In the genomic region with DNA sequence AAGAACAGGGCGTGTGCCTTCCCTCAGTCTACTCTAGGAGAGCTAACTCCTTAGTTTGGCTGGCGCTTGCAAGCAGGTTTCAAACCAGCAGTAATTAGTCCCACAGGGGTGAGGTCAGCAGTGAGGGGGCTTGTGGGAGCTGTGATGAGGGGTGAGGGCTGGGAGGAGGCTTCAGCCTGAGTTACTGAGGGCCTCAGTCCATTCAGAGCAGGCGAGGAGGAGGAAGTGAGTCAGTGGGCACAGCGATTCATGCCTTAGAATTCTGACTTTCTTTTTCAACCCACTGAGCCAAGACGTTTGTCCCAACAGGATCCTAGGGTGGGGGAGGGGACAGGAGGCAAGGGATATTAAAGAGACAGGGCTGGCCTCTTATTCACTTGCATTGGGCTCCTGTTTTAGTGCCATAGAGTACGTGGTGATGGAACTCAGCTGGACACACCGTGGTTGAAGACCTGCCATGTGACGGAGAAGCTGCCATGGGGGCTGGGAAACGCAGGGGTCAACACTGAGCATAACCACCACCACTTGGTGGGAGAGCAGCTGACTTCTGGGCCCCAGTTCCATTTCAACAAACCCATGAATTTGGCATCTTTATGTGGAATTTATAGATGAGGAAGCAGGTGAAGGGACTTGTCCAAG, we compare ENCODE assay signal across 12 cellular contexts. TPM values are rescaled to one million over a fixed set of nuclear protein-coding genes. Genes with fewer than 3 reads are reported as not detected.
DNase-seq lines count a peak whose midpoint lies in the region; ATAC-seq and TF ChIP-seq lines count a peak whose summit lies in the region.
"Had no signal": no experiment of that assay in that cellular context is flagged by ENCODE, and none has a peak within 500 bp of the region (broad histone marks: within the 10 kb centered on the region; RNA-seq: fewer than 3 reads in every experiment).

No MANE protein-coding gene starts in this region.

- CTCF ChIA-PET in activated CD4-positive, alpha-beta memory T cell treated with anti-CD3 and anti-CD28 coated beads for 36 hours (lab: Charles Lee), result interaction anchor here (1.0 to 1.2 kb wide), 2 partner anchors 8 to 9 kb away, joined by 5 to 7 read pairs; partner anchors contain the start of gene ITGA3
- CTCF ChIA-PET in activated CD4-positive, alpha-beta memory T cell treated with anti-CD3 and anti-CD28 coated beads, Interleukin-2, amount 10 ng/mL, durations not matched to agents 7 days and 5 days (lab: Charles Lee), result interaction anchor here (1.5 kb wide), 1 partner anchor 40 kb away, joined by 3 read pairs; no protein-coding TSS in a partner anchor
- CTCF ChIA-PET in RWPE1 (lab: Yijun Ruan, JAX), result interaction anchor here (0.6 to 1.2 kb wide), 3 partner anchors 10 to 21 kb away, joined by 3 to 5 read pairs (median 3); no protein-coding TSS in a partner anchor

- no peak overlapping the region for H3K27ac Mint-ChIP-seq in activated CD4-positive, alpha-beta memory T cell treated with anti-CD3 and anti-CD28 coated beads for 36 hours
- no peak overlapping the region for H3K27ac Mint-ChIP-seq in activated CD4-positive, alpha-beta memory T cell treated with anti-CD3 and anti-CD28 coated beads, Interleukin-2, amount 10 ng/mL, durations not matched to agents 7 days and 5 days
- peak overlapping the region; percentile 51 for H3K27ac Mint-ChIP-seq in stimulated activated effector memory CD8-positive, alpha-beta T cell treated with anti-CD3 and anti-CD28 coated beads, Interleukin-12 subunit alpha, Interleukin-12 subunit beta, amount 100 ng/mL, for 72 hours
- no peak overlapping the region for H3K27ac Mint-ChIP-seq in endothelial cell (ENCODE audit: unreplicated experiment)

- H3K9me3 Mint-ChIP-seq in activated CD4-positive, alpha-beta memory T cell treated with anti-CD3 and anti-CD28 coated beads for 36 hours, result no peaks in the 10 kb centered on the region
- no peaks in the 10 kb centered on the region for H3K9me3 Mint-ChIP-seq in activated CD4-positive, alpha-beta memory T cell treated with anti-CD3 and anti-CD28 coated beads, Interleukin-2, amount 10 ng/mL, durations not matched to agents 7 days and 5 days
- H3K9me3 Mint-ChIP-seq in stimulated activated effector memory CD8-positive, alpha-beta T cell treated with anti-CD3 and anti-CD28 coated beads, Interleukin-12 subunit alpha, Interleukin-12 subunit beta, amount 100 ng/mL, for 72 hours, result no peaks in the 10 kb centered on the region
- no peaks in the 10 kb centered on the region for H3K9me3 Mint-ChIP-seq in endothelial cell (ENCODE audit: unreplicated experiment)

- no peak overlapping the region for H3K4me3 Mint-ChIP-seq in activated CD4-positive, alpha-beta memory T cell treated with anti-CD3 and anti-CD28 coated beads for 36 hours
- no peak overlapping the region for H3K4me3 Mint-ChIP-seq in activated CD4-positive, alpha-beta memory T cell treated with anti-CD3 and anti-CD28 coated beads, Interleukin-2, amount 10 ng/mL, durations not matched to agents 7 days and 5 days
- no peak overlapping the region for H3K4me3 Mint-ChIP-seq in stimulated activated effector memory CD8-positive, alpha-beta T cell treated with anti-CD3 and anti-CD28 coated beads, Interleukin-12 subunit alpha, Interleukin-12 subunit beta, amount 100 ng/mL, for 72 hours
- no peak overlapping the region for H3K4me3 Mint-ChIP-seq in endothelial cell (ENCODE audit: unreplicated experiment)

- ATAC-seq in stimulated activated effector memory CD8-positive, alpha-beta T cell treated with anti-CD3 and anti-CD28 coated beads, Interleukin-12 subunit alpha, Interleukin-12 subunit beta, amount 100 ng/mL, for 72 hours, result peak; percentile 35
- no peak for ATAC-seq in HG02571 (IDR thresholded peaks at IDR 0.05; ENCODE audit: unreplicated experiment)
- ATAC-seq: psoas muscle had no signal

- peaks cover 5% of the 10 kb centered on the region for H3K27me3 Mint-ChIP-seq in activated CD4-positive, alpha-beta memory T cell treated with anti-CD3 and anti-CD28 coated beads for 36 hours
- peaks cover 6% of the 10 kb centered on the region for H3K27me3 Mint-ChIP-seq in activated CD4-positive, alpha-beta memory T cell treated with anti-CD3 and anti-CD28 coated beads, Interleukin-2, amount 10 ng/mL, durations not matched to agents 7 days and 5 days
- peaks cover 7% of the 10 kb centered on the region for H3K27me3 Mint-ChIP-seq in endothelial cell (ENCODE audit: unreplicated experiment)

- no peaks in the 10 kb centered on the region for H3K36me3 Mint-ChIP-seq in activated CD4-positive, alpha-beta memory T cell treated with anti-CD3 and anti-CD28 coated beads for 36 hours
- H3K36me3 Mint-ChIP-seq in activated CD4-positive, alpha-beta memory T cell treated with anti-CD3 and anti-CD28 coated beads, Interleukin-2, amount 10 ng/mL, durations not matched to agents 7 days and 5 days (ENCODE audit: low read depth), result no peaks in the 10 kb centered on the region
- H3K36me3 Mint-ChIP-seq in stimulated activated effector memory CD8-positive, alpha-beta T cell treated with anti-CD3 and anti-CD28 coated beads, Interleukin-12 subunit alpha, Interleukin-12 subunit beta, amount 100 ng/mL, for 72 hours, result no peaks in the 10 kb centered on the region
- H3K36me3 Mint-ChIP-seq in endothelial cell (ENCODE audit: low read depth, unreplicated experiment), result no peaks in the 10 kb centered on the region

- peaks cover 39% of the 10 kb centered on the region for H3K4me1 Mint-ChIP-seq in activated CD4-positive, alpha-beta memory T cell treated with anti-CD3 and anti-CD28 coated beads for 36 hours (ENCODE audit: low read depth)
- peaks cover 41% of the 10 kb centered on the region for H3K4me1 Mint-ChIP-seq in activated CD4-positive, alpha-beta memory T cell treated with anti-CD3 and anti-CD28 coated beads, Interleukin-2, amount 10 ng/mL, durations not matched to agents 7 days and 5 days
- peaks cover 48% of the 10 kb centered on the region for H3K4me1 Mint-ChIP-seq in stimulated activated effector memory CD8-positive, alpha-beta T cell treated with anti-CD3 and anti-CD28 coated beads, Interleukin-12 subunit alpha, Interleukin-12 subunit beta, amount 100 ng/mL, for 72 hours
- H3K4me1 Mint-ChIP-seq in endothelial cell (ENCODE audit: unreplicated experiment), result peaks cover 4% of the 10 kb centered on the region

- intact Hi-C loops in activated CD4-positive, alpha-beta memory T cell treated with anti-CD3 and anti-CD28 coated beads for 36 hours (cut with micrococcal nuclease), result no loop called here

- POLR2A ChIA-PET in activated CD4-positive, alpha-beta memory T cell treated with anti-CD3 and anti-CD28 coated beads for 36 hours (lab: Charles Lee), result interaction anchor here (1.1 kb wide), 1 partner anchor 9 kb away, joined by 3 read pairs; the partner anchor contains the start of gene ITGA3
- POLR2A ChIA-PET in activated CD4-positive, alpha-beta memory T cell treated with anti-CD3 and anti-CD28 coated beads, Interleukin-2, amount 10 ng/mL, durations not matched to agents 7 days and 5 days (lab: Charles Lee), result no interaction called here
- POLR2A ChIA-PET in RWPE1 (lab: Yijun Ruan, JAX; ENCODE audit: low non-redundant PET), result interaction anchor here (1.4 kb wide), 1 partner anchor 20 kb away, joined by 7 read pairs; no protein-coding TSS in a partner anchor

- H3K4me3 ChIP-seq in fibroblast of mammary gland (ENCODE audit: control insufficient read depth, low read depth, low read length), result no peak overlapping the region
- H3K4me3 ChIP-seq: psoas muscle had no signal

- H3K27ac ChIP-seq in RWPE1, result peak overlapping the region; percentile 100
- H3K27ac ChIP-seq: psoas muscle had no signal

- TF ChIP-seq CTCF in RWPE1 (conservative IDR thresholded peaks at IDR 0.05; ENCODE audit: low read depth) (no peak), fibroblast of mammary gland (conservative IDR thresholded peaks at IDR 0.05; ENCODE audit: control insufficient read depth, insufficient read depth, low read depth, low read length) (no peak), endothelial cell (IDR thresholded peaks at IDR 0.05; ENCODE audit: unreplicated experiment) (no peak)

- peak; percentile 66 for DNase-seq in activated CD4-positive, alpha-beta memory T cell treated with anti-CD3 and anti-CD28 coated beads for 36 hours
- no peak for DNase-seq in activated CD4-positive, alpha-beta memory T cell treated with anti-CD3 and anti-CD28 coated beads, Interleukin-2, amount 10 ng/mL, durations not matched to agents 7 days and 5 days
- DNase-seq in RWPE1 (ENCODE audit: low spot score) (peak; percentile 85), fibroblast of mammary gland (ENCODE audit: low read depth) (peak; percentile 79), OCI-M2 (lab: John Stamatoyannopoulos, UW; ENCODE audit: unreplicated experiment) (no peak), endothelial cell (ENCODE audit: low spot score) (no peak)
- no peak for DNase-seq in stimulated activated effector memory CD8-positive, alpha-beta T cell treated with anti-CD3 and anti-CD28 coated beads, Interleukin-12 subunit alpha, Interleukin-12 subunit beta, amount 100 ng/mL, for 72 hours (ENCODE audit: low spot score in 2 of 2)
- DNase-seq: activated naive CD4-positive, alpha-beta T cell treated with anti-CD3 and anti-CD28 coated beads, Interleukin-2, amount 50 U/mL, for 16 hours; hypothalamus; NCI-H1092 had no signal

RNA-seq across cellular contexts. Expression of gene ITGA3, which starts 8.3 kb away (rescaled TPM):
- 10 to 100 TPM; 15.8 to 17.6 TPM for total RNA-seq in activated CD4-positive, alpha-beta memory T cell treated with anti-CD3 and anti-CD28 coated beads for 36 hours
- 10 to 100 TPM; 12.5 to 13.4 TPM for total RNA-seq in activated CD4-positive, alpha-beta memory T cell treated with anti-CD3 and anti-CD28 coated beads, Interleukin-2, amount 10 ng/mL, durations not matched to agents 7 days and 5 days
- 5.0 TPM for total RNA-seq in endothelial cell (ENCODE audit: unreplicated experiment)

RNA-seq across cellular contexts. Expression of gene PDK2, which starts 47.5 kb away (rescaled TPM):
- total RNA-seq in activated CD4-positive, alpha-beta memory T cell treated with anti-CD3 and anti-CD28 coated beads for 36 hours, result 10 to 100 TPM; 13.3 to 14.6 TPM
- total RNA-seq in activated CD4-positive, alpha-beta memory T cell treated with anti-CD3 and anti-CD28 coated beads, Interleukin-2, amount 10 ng/mL, durations not matched to agents 7 days and 5 days, result 10 to 100 TPM; 19.6 to 23.4 TPM
- total RNA-seq in endothelial cell (ENCODE audit: unreplicated experiment), result 37.1 TPM

RNA-seq across cellular contexts. Expression of gene DLX3, which starts 52.6 kb away (rescaled TPM):
- total RNA-seq in activated CD4-positive, alpha-beta memory T cell treated with anti-CD3 and anti-CD28 coated beads for 36 hours, result not detected
- not detected for total RNA-seq in activated CD4-positive, alpha-beta memory T cell treated with anti-CD3 and anti-CD28 coated beads, Interleukin-2, amount 10 ng/mL, durations not matched to agents 7 days and 5 days
- total RNA-seq in endothelial cell (ENCODE audit: unreplicated experiment), result 0.13 TPM
- total RNA-seq: psoas muscle had no signal

Comparison
In these comparisons a context has a peak if more than half of its experiments do, and no peak if none do; other contexts are left out.
1. DNase-seq: peak in activated CD4-positive, alpha-beta memory T cell treated with anti-CD3 and anti-CD28 coated beads for 36 hours (single experiment), RWPE1 (single experiment) and fibroblast of mammary gland (single experiment); none in activated CD4-positive, alpha-beta memory T cell treated with anti-CD3 and anti-CD28 coated beads, Interleukin-2, amount 10 ng/mL, durations not matched to agents 7 days and 5 days (single experiment), stimulated activated effector memory CD8-positive, alpha-beta T cell treated with anti-CD3 and anti-CD28 coated beads, Interleukin-12 subunit alpha, Interleukin-12 subunit beta, amount 100 ng/mL, for 72 hours (0 of 2), OCI-M2 (single experiment) and endothelial cell (single experiment).